11 cellular contexts compared by ENCODE assay signal in the genomic region with DNA sequence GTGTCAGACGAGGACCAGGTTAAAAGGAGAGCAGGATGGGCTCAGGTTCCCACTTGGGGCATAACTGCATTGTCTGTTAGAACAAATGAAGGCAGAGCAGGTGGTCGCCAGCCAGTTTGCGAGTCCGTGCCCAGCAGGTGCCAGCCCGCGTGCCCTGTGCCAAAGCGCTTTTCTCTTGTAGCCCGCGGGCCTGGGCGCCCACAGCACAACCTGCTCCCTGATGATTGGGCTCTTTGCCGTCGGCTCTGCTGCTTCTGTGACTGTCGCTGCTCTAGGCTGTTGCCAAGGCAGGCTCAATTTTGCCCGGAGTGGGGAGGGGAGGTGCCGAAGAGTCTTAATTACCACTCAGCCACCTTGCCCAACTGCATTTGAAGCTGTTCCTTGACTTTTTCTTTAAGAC. TPM values are rescaled to one million over a fixed set of nuclear protein-coding genes. Genes with fewer than 3 reads are reported as not detected.
DNase-seq lines count a peak whose midpoint lies in the region; ATAC-seq lines count a peak whose summit lies in the region.
"Had no signal": no experiment of that assay in that cellular context is flagged by ENCODE, and none has a peak within 500 bp of the region (broad histone marks: within the 10 kb centered on the region; RNA-seq: fewer than 3 reads in every experiment).

No MANE protein-coding gene starts in this region.

- ATAC-seq in right cardiac atrium (peak in 1 of 2 donors; percentile 13), GM18909 (IDR thresholded peaks at IDR 0.05; ENCODE audit: poor library complexity, unreplicated experiment) (no peak), HG03135 (IDR thresholded peaks at IDR 0.05; ENCODE audit: unreplicated experiment) (no peak), GM21381 (IDR thresholded peaks at IDR 0.05; ENCODE audit: unreplicated experiment) (no peak)
- ATAC-seq: WTC11 had no signal

- peak; percentile 76 for DNase-seq in NCI-H748 (lab: John Stamatoyannopoulos, UW; ENCODE audit: unreplicated experiment)
- DNase-seq in NCI-H748 treated with DMSO at 0.1 percent for 48 hours (lab: John Stamatoyannopoulos, UW), result no peak
- DNase-seq in SJSA1 (ENCODE audit: low read depth in 1 of 2, low spot score in 2 of 2), result no peak
- DNase-seq in right cardiac atrium, result peak in 1 of 3 donors; percentile 65
- DNase-seq in substantia nigra (lab: John Stamatoyannopoulos, UW), result peak in 24 of 49 donors; percentile 10 to 60 (median 24)
- DNase-seq: endodermal cell, naive B cell had no signal

- peak overlapping the region; percentile 84 for H3K27ac ChIP-seq in SJSA1
- H3K27ac ChIP-seq in right cardiac atrium (ENCODE audit: low read length), result peak overlapping the region; percentile 84
- H3K27ac ChIP-seq in substantia nigra (ENCODE audit: low read depth, low read length, poor library complexity, severe bottlenecking), result peak overlapping the region; percentile 61

- H3K4me3 ChIP-seq in SJSA1, result no peak overlapping the region
- no peak overlapping the region for H3K4me3 ChIP-seq in right cardiac atrium (ENCODE audit: low read length)

- H3K36me3 ChIP-seq in SJSA1, result peaks cover 53% of the 10 kb centered on the region

- no peaks in the 10 kb centered on the region for H3K9me3 ChIP-seq in SJSA1 (replicated peaks)
- H3K9me3 ChIP-seq in right cardiac atrium (ENCODE audit: control insufficient read depth, low read length), result no peaks in the 10 kb centered on the region

- WGBS in right cardiac atrium, result 80% methylated on average over 15 of the region's 15 CpGs

- H3K4me1 ChIP-seq in SJSA1 (replicated peaks), result peaks cover 47% of the 10 kb centered on the region
- peaks cover 18% of the 10 kb centered on the region for H3K4me1 ChIP-seq in right cardiac atrium (ENCODE audit: control insufficient read depth, insufficient read depth, low read length)

- H3K27me3 ChIP-seq in SJSA1 (replicated peaks), result no peaks in the 10 kb centered on the region
- no peaks in the 10 kb centered on the region for H3K27me3 ChIP-seq in right cardiac atrium (ENCODE audit: control insufficient read depth, insufficient read depth)

- intact Hi-C loops in right cardiac atrium (cut with DNase I), result loop anchor here in 1 of 4 donors (10.0 kb wide), 1 partner anchor 52 kb away; no protein-coding TSS in a partner anchor

RNA-seq across cellular contexts. Expression of a gene that starts 21.1 kb away (rescaled TPM):
- 23.1 and 46.2 TPM in 2 replicates for total RNA-seq in SJSA1 (2014; rRNA removed; shearing (Covaris generic))
- 1 to 10 TPM; 6.1 to 9.2 (median 7.9) TPM for total RNA-seq in right cardiac atrium
- polyA plus RNA-seq in right cardiac atrium, result 12.5 TPM

RNA-seq across cellular contexts. Expression of a gene that starts 21.1 kb away (rescaled TPM):
- 1.8 and 10.5 TPM in 2 replicates for total RNA-seq in SJSA1 (2014; rRNA removed; shearing (Covaris generic))
- total RNA-seq in right cardiac atrium, result 1 to 10 TPM; 5.1 to 8.3 (median 6.4) TPM
- polyA plus RNA-seq in right cardiac atrium, result 5.1 TPM
